In genomic region chr9:89661956-89662717, GRCh38 we compare ENCODE assay signal across 8 cellular contexts. TPM values are rescaled to one million over a fixed set of nuclear protein-coding genes. Genes with fewer than 3 reads are reported as not detected.
DNase-seq lines count a peak whose midpoint lies in the region; ATAC-seq and TF ChIP-seq lines count a peak whose summit lies in the region.

No MANE protein-coding gene starts in this region.

- DNase-seq in HPDE6-E6E7 (ENCODE audit: extremely low spot score) (peak; percentile 51), OCI-M1 (lab: John Stamatoyannopoulos, UW) (peak; percentile 62), ecto neural progenitor cell (ENCODE audit: low spot score) (peak; percentile 94), left lobe of liver (ENCODE audit: low spot score) (peak; percentile 99), stomach (peak; percentile 99)
- DNase-seq in stimulated activated naive CD4-positive, alpha-beta T cell (lab: John Stamatoyannopoulos, UW): no peak

- peak overlapping the region; percentile 17 to 34 (median 26) for H3K4me3 ChIP-seq in stomach

- no peak for TF ChIP-seq CTCF in stomach (IDR thresholded peaks at IDR 0.05)

- peaks cover 47 to 86% (median 76%) of the 10 kb centered on the region in 4 donors for H3K4me1 ChIP-seq in stomach

- intact Hi-C loops in stomach (cut with DNase I; ENCODE audit: low total_unique reads): no loop called here

- no peak for TF ChIP-seq POLR2A in stomach (IDR thresholded peaks at IDR 0.05)

- 15 to 36% (median 30%) methylated on average over 16 to 21 of the region's 21 CpGs for WGBS in stomach, 5 donors

- ATAC-seq in left lobe of liver (peak; percentile 86), HG02885 (IDR thresholded peaks at IDR 0.05; ENCODE audit: poor library complexity, unreplicated experiment) (no peak), HG03175 (IDR thresholded peaks at IDR 0.05; ENCODE audit: unreplicated experiment) (no peak)

- no peaks in the 10 kb centered on the region for H3K27me3 ChIP-seq in stomach

- H3K36me3 ChIP-seq in stomach: no peaks in the 10 kb centered on the region

- no peaks in the 10 kb centered on the region for H3K9me3 ChIP-seq in stomach

- no peak for TF ChIP-seq EP300 in stomach (IDR thresholded peaks at IDR 0.05)

- H3K27ac ChIP-seq in stomach: peak overlapping the region; percentile 62 to 88 (median 79)

RNA-seq across cellular contexts. Expression of gene GADD45G, which starts 57.3 kb away (rescaled TPM):
- 17.5 TPM for total RNA-seq in left lobe of liver
- 100 to 1,000 TPM in 2 of 5 donors, 10 to 100 TPM in 1, 1 to 10 TPM in 2; 6.8 to 121 (median 24.9) TPM for total RNA-seq in stomach
- polyA plus RNA-seq in stomach: 100 to 1,000 TPM in 2 of 3 donors, 10 to 100 TPM in 1; 88.8 to 113 (median 104) TPM

Comparison
In these comparisons a context has a peak if more than half of its experiments do, and no peak if none do; other contexts are left out.
1. DNase-seq: peak in HPDE6-E6E7 (single experiment), OCI-M1 (single experiment), ecto neural progenitor cell (single experiment), left lobe of liver (single experiment) and stomach (single experiment); none in stimulated activated naive CD4-positive, alpha-beta T cell (0 of 6).